Comparison of ENCODE assay signal across 1 cellular context in the genomic region with DNA sequence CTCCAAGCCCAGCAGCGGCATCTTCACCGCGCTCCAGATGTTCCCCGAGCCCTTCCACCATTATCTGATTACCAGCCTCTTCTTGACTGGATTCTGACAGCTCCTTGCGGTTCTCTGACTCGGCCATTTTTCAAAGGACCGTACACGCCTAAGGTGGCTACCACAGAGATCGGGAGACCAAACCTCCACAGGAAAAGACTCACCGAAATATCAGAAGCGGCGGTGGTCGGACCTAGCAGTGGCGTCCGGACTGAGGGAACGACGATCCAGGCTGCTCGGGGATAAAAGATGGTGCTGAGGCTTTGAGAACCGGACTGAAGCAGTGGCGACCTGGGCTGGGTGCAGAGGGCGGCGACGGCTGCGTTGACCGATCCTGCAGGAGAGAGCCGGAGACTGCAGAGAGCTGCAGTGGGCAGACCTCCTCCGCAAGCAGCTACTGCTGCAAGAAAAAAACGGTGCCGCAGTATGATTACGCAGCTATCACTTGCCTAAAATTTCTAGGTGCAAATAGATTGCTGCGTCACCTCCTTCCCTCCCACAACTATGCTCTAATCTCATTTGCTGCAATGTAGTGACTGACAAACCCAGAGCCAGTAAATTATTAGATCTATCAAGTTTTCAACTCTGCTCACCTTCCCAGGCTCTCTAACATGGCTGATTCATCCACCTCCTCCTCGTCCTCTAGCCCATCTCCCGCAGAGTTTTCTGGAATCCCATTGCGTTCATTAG.
TF ChIP-seq lines count a peak whose summit lies in the region.

NAP1L2 (minus strand) TSS at position 486 of the 729 bp plus-strand sequence; CDS start at position 127, 359 bp downstream.

TF ChIP-seq in GM12878, 131 proteins besides CTCF, POLR2A, EP300 and RAD21 (continued from another document):
- TF ChIP-seq, protein P1, sequence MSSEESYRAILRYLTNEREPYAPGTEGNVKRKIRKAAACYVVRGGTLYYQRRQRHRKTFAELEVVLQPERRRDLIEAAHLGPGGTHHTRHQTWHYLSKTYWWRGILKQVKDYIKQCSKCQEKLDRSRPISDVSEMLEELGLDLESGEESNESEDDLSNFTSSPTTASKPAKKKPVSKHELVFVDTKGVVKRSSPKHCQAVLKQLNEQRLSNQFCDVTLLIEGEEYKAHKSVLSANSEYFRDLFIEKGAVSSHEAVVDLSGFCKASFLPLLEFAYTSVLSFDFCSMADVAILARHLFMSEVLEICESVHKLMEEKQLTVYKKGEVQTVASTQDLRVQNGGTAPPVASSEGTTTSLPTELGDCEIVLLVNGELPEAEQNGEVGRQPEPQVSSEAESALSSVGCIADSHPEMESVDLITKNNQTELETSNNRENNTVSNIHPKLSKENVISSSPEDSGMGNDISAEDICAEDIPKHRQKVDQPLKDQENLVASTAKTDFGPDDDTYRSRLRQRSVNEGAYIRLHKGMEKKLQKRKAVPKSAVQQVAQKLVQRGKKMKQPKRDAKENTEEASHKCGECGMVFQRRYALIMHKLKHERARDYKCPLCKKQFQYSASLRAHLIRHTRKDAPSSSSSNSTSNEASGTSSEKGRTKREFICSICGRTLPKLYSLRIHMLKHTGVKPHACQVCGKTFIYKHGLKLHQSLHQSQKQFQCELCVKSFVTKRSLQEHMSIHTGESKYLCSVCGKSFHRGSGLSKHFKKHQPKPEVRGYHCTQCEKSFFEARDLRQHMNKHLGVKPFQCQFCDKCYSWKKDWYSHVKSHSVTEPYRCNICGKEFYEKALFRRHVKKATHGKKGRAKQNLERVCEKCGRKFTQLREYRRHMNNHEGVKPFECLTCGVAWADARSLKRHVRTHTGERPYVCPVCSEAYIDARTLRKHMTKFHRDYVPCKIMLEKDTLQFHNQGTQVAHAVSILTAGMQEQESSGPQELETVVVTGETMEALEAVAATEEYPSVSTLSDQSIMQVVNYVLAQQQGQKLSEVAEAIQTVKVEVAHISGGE (CRISPR knock-in tag; IDR thresholded peaks at IDR 0.05), result no peak
- no peak for TF ChIP-seq MYB (IDR thresholded peaks at IDR 0.05; ENCODE audit: borderline replicate concordance, low read depth, low read length)
- TF ChIP-seq, protein P2, sequence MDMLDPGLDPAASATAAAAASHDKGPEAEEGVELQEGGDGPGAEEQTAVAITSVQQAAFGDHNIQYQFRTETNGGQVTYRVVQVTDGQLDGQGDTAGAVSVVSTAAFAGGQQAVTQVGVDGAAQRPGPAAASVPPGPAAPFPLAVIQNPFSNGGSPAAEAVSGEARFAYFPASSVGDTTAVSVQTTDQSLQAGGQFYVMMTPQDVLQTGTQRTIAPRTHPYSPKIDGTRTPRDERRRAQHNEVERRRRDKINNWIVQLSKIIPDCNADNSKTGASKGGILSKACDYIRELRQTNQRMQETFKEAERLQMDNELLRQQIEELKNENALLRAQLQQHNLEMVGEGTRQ (IDR thresholded peaks at IDR 0.05; ENCODE audit: borderline replicate concordance, low read depth, low read length), result no peak
- no peak for TF ChIP-seq TBL1XR1 (IDR thresholded peaks at IDR 0.05; ENCODE audit: low read depth, low read length)
- TF ChIP-seq CREM (IDR thresholded peaks at IDR 0.05; ENCODE audit: low read depth), result peak; percentile 75; the same call in 1 of the 2 replicates
